Comparison of ENCODE assay signal across 2 cellular contexts in genomic region chr1:19338323-19338762, GRCh38.
TF ChIP-seq lines count a peak whose summit lies in the region.

No MANE protein-coding gene starts in this region.

TF ChIP-seq in K562, 482 proteins besides CTCF, POLR2A, EP300 and RAD21:
- 0 out of 2 replicates have a peak, but pooled peaks have one; percentile 14 for TF ChIP-seq SMC3 (conservative IDR thresholded peaks at IDR 0.05; ENCODE audit: insufficient read depth, low read depth, low read length)
- TF ChIP-seq MLX (CRISPR knock-in tag; conservative IDR thresholded peaks at IDR 0.05), result no peak
- TF ChIP-seq ZBTB33 (CRISPR knock-in tag; IDR thresholded peaks at IDR 0.05), result peak; percentile 97
- no peak for TF ChIP-seq RHOXF2B (CRISPR knock-in tag; conservative IDR thresholded peaks at IDR 0.05)
- TF ChIP-seq RBFOX2 (IDR thresholded peaks at IDR 0.05; ENCODE audit: low read depth, low read length), result 0 out of 2 replicates have a peak, but pooled peaks have one; percentile 21
- TF ChIP-seq CREBBP (IDR thresholded peaks at IDR 0.05; ENCODE audit: low read depth, low read length), result no peak
- TF ChIP-seq POLR2G (IDR thresholded peaks at IDR 0.05; ENCODE audit: low read depth, low read length), result peak; percentile 35; the same call in 1 of the 2 replicates
- TF ChIP-seq PCBP1 (IDR thresholded peaks at IDR 0.05; ENCODE audit: low read depth, low read length, poor library complexity, severe bottlenecking), result peak; percentile 43
- 0 out of 2 replicates have a peak, but pooled peaks have one; percentile 4 for TF ChIP-seq MAX (CRISPR knock-in tag; IDR thresholded peaks at IDR 0.05)
- no peak for TF ChIP-seq ARID4B (CRISPR knock-in tag; IDR thresholded peaks at IDR 0.05)
- no peak for TF ChIP-seq SRF (CRISPR knock-in tag; IDR thresholded peaks at IDR 0.05)

TF ChIP-seq in GM12891, 5 proteins besides CTCF, POLR2A, EP300 and RAD21:
- no peak for TF ChIP-seq PAX5 (IDR thresholded peaks at IDR 0.05; ENCODE audit: insufficient read depth, low read length, severe bottlenecking)
- TF ChIP-seq POLR2AphosphoS5 (IDR thresholded peaks at IDR 0.05; ENCODE audit: low read depth, low read length), result no peak
- TF ChIP-seq SPI1 (IDR thresholded peaks at IDR 0.05; ENCODE audit: low read depth, low read length), result no peak
- no peak for TF ChIP-seq TAF1 (IDR thresholded peaks at IDR 0.05; ENCODE audit: low read depth, low read length)
- TF ChIP-seq POU2F2 (IDR thresholded peaks at IDR 0.05; ENCODE audit: low read depth, low read length), result no peak
